In the genomic region with DNA sequence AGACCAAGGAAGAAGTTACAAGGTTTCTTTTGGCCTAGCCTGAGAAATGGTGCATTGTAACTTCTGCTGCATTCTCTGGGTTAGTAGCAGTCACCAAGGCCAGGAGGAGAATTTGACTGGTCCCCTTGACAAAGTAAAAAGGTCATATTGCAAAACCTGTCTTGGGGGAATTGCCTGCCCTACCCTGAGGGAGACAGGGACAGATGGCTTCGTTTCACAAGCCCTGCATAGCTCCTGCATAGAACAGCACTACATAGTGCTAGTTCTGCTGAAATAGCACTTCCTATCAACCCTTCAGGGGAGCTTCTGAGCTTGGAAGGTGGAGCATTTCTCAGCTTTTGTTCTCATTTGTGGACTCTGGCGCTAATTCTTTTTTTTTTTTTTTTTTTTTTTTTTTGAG, we compare ENCODE assay signal across 13 cellular contexts.
"Had no signal": no experiment of that assay in that cellular context is flagged by ENCODE, and none has a peak within 500 bp of the region (broad histone marks: within the 10 kb centered on the region; RNA-seq: fewer than 3 reads in every experiment).

No MANE protein-coding gene starts in this region.

- H3K36me3 ChIP-seq: colonic mucosa, spleen had no signal

- H3K27me3 ChIP-seq: colonic mucosa, hepatocyte, spleen, testis had no signal

- H3K9me3 ChIP-seq: colonic mucosa, testis had no signal

- H3K27ac ChIP-seq: hepatocyte, testis had no signal

- ATAC-seq: esophagus mucosa; left lobe of liver; sciatic nerve; stimulated activated naive CD8-positive, alpha-beta T cell treated with anti-CD3 and anti-CD28 coated beads, Interleukin-15, amount 100 ng/mL, for 72 hours had no signal

- DNase-seq: activated CD4-positive, alpha-beta T cell treated with anti-CD3 and anti-CD28 coated beads, Interleukin-2, amount 50 U/mL, for 1 hour; activated CD8-positive, alpha-beta memory T cell treated with anti-CD3 and anti-CD28 coated beads for 24 hours; activated gamma-delta T cell treated with Interleukin-2 at 50 U/mL for 16 hours; amniotic stem cell; colonic mucosa; midbrain; spleen; stimulated activated naive CD8-positive, alpha-beta T cell treated with anti-CD3 and anti-CD28 coated beads, Interleukin-15, amount 100 ng/mL, for 72 hours; testis had no signal

- H3K4me3 ChIP-seq: colonic mucosa, hepatocyte, spleen, testis had no signal

- H3K4me1 ChIP-seq: colonic mucosa had no signal
